ENCODE assay signal across 38 cellular contexts in genomic region chr6:73328790-73329189, GRCh38. TPM values are rescaled to one million over a fixed set of nuclear protein-coding genes. Genes with fewer than 3 reads are reported as not detected.
"Had no signal": no experiment of that assay in that cellular context is flagged by ENCODE, and none has a peak within 500 bp of the region (broad histone marks: within the 10 kb centered on the region; RNA-seq: fewer than 3 reads in every experiment).

No MANE protein-coding gene starts in this region.

- H3K4me1 ChIP-seq: SJSA1 had no signal

- ATAC-seq: activated naive CD8-positive, alpha-beta T cell treated with anti-CD3 and anti-CD28 coated beads, Interleukin-2, amount 50 U/mL, for 24 hours; activated T-cell treated with anti-CD3 and anti-CD28 coated beads, Interleukin-2, amount 50 U/mL, for 4 hours; Panc1 had no signal

- DNase-seq: activated B cell treated with CpG ODN at 0.5 μM for 24 hours; activated CD4-positive, alpha-beta T cell treated with anti-CD3 and anti-CD28 coated beads for 4 hours; activated CD4-positive, alpha-beta T cell treated with anti-CD3 and anti-CD28 coated beads, Interleukin-2, amount 50 U/mL, for 1 hour; activated CD4-positive, CD25-positive, alpha-beta regulatory T cell treated with anti-CD3 and anti-CD28 coated beads, Interleukin-2, amount 50 U/mL, for 72 hours; activated CD8-positive, alpha-beta memory T cell treated with anti-CD3 and anti-CD28 coated beads, Interleukin-2, amount 50 U/mL, for 4 hours; activated effector memory CD4-positive, alpha-beta T cell treated with Interleukin-2 at 50 U/mL for 16 hours; activated naive CD4-positive, alpha-beta T cell treated with anti-CD3 and anti-CD28 coated beads, Interleukin-2, amount 10 ng/mL, durations not matched to agents 7 days and 5 days; activated naive CD8-positive, alpha-beta T cell treated with anti-CD3 and anti-CD28 coated beads, Interleukin-2, amount 50 U/mL, for 24 hours; activated T-cell treated with anti-CD3 and anti-CD28 coated beads for 4 hours; activated T-cell treated with anti-CD3 and anti-CD28 coated beads, Interleukin-2, amount 50 U/mL, for 4 hours; anterior cingulate cortex; caudate nucleus; cerebellar nuclear complex; Kasumi-1; KG1; NCI-H1092 treated with DMSO at 0.1 percent for 48 hours; NCI-H1417; NCI-H146; NCI-H187; NCI-H2029 treated with DMSO at 0.1 percent for 48 hours; NCI-H2107; NCI-H2171 treated with DMSO at 0.1 percent for 48 hours; NCI-H2227 treated with DMSO at 0.1 percent for 48 hours; NCI-H446 treated with DMSO at 0.1 percent for 48 hours; NCI-H524; NCI-H69; NCI-H82; NK-92 treated with Interleukin-12 subunit alpha and Interleukin-12 subunit beta, amount 100 ng/mL, for 24 hours; OCI-M1; SHP77 treated with DMSO at 0.1 percent for 48 hours; SW 1271; T-helper 9 cell had no signal

- H3K27ac ChIP-seq: SJSA1, VCaP had no signal

- H3K36me3 ChIP-seq: SJSA1 had no signal

- H3K9me3 ChIP-seq: SJSA1 had no signal

- H3K4me3 ChIP-seq: SJSA1 had no signal

RNA-seq across cellular contexts. Expression of gene DPPA5, which starts 25.3 kb away (rescaled TPM):
- total RNA-seq: activated B cell treated with CpG ODN at 0.5 μM for 24 hours; activated CD4-positive, alpha-beta memory T cell treated with anti-CD3 and anti-CD28 coated beads for 36 hours; activated T-cell treated with anti-CD3 and anti-CD28 coated beads, Interleukin-2, amount 50 U/mL, for 4 hours; bronchial epithelial cell; RPMI7951; SJSA1 had no signal

RNA-seq across cellular contexts. Expression of gene KHDC3L, which starts 33.7 kb away (rescaled TPM):
- total RNA-seq: activated B cell treated with CpG ODN at 0.5 μM for 24 hours; activated CD4-positive, alpha-beta memory T cell treated with anti-CD3 and anti-CD28 coated beads for 36 hours; activated T-cell treated with anti-CD3 and anti-CD28 coated beads, Interleukin-2, amount 50 U/mL, for 4 hours; bronchial epithelial cell; RPMI7951; SJSA1 had no signal

RNA-seq across cellular contexts. Expression of gene OOEP, which starts 40.9 kb away (rescaled TPM):
- total RNA-seq: activated B cell treated with CpG ODN at 0.5 μM for 24 hours, bronchial epithelial cell, RPMI7951, SJSA1 had no signal
